In the genomic region with DNA sequence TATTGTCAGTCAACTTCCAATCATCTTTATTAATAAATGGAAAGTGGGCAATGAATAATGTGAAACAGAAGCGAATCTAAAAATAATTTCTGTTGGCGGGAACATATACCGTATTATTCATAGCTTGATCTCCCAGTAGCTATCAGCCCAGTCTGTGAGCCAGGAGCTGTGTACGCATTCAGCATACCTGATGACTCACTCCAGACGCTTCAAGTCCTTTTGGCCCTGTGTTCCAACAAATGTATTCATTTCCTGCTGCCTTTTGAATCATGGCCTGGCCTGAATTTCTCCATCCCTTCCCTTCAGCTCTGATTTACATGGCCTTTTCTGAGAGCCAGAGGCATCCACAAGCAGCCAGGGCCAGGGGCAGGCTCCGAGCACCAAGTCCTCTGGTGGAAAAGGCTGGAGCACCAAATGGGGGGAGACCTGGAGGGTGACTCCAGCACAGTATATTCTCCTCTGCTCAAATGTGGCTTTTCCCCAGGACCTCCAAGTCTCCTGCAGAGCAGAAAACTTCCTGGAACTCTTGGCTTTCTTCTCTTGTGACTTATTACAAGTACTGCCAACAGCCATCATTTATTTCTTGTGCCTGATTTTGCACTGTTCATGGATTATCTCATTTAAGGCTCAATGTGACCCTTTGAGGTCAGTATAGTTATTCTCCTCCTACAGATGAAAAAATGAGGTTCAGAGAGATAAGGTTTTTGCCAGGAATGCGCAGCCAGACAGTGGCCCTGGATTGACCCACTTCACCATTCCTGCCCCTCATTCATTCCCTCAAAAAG, we compare ENCODE assay signal across 1 cellular context.
TF ChIP-seq lines count a peak whose summit lies in the region.

No MANE protein-coding gene starts in this region.

TF ChIP-seq in IMR-90, 13 proteins besides CTCF, POLR2A, EP300 and RAD21 (continued from another document):
- peak; percentile 95 for TF ChIP-seq FOS (IDR thresholded peaks at IDR 0.05; ENCODE audit: low read depth, low read length)
